ENCODE assay signal across 8 cellular contexts in the genomic region with DNA sequence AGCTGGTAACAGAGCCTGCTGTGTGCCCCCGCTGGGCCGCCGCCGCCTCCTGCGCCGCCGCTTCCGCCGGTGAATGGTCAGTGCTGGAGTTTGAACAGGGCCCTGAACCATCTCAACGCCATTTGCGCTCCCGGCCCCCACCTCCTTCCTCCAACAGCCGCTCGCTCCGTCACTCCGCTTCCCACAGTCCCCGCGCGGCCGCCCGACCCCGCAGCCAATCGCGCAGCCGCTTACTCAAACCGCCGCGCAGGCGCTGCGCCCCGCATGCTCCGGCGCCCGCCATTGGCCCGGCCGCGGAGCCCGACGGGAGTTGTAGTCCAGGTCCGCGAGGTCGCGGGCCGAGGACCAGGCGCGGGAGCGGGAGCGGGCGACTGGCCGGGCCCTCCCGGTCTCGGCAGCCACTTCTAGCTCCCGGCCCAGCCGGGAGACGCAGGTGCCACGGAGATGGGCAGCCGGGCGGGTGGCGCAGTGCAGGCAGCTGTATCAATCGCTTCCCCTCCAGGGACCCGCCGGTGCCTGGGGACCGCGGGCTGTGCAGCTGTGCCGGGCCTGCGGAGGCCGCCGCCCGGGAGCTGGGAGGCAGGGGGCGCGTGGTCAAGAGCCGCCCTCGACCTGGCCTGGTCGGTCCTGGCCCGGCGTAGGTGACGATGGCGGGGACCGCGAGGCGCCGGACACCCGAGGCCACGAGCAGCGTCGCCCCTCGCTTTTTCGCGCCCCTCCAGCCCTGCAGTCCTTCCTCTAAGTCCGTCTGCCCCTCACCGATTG. TPM values are rescaled to one million over a fixed set of nuclear protein-coding genes. Genes with fewer than 3 reads are reported as not detected.
DNase-seq lines count a peak whose midpoint lies in the region; ATAC-seq and TF ChIP-seq lines count a peak whose summit lies in the region.

A gene with protein sequence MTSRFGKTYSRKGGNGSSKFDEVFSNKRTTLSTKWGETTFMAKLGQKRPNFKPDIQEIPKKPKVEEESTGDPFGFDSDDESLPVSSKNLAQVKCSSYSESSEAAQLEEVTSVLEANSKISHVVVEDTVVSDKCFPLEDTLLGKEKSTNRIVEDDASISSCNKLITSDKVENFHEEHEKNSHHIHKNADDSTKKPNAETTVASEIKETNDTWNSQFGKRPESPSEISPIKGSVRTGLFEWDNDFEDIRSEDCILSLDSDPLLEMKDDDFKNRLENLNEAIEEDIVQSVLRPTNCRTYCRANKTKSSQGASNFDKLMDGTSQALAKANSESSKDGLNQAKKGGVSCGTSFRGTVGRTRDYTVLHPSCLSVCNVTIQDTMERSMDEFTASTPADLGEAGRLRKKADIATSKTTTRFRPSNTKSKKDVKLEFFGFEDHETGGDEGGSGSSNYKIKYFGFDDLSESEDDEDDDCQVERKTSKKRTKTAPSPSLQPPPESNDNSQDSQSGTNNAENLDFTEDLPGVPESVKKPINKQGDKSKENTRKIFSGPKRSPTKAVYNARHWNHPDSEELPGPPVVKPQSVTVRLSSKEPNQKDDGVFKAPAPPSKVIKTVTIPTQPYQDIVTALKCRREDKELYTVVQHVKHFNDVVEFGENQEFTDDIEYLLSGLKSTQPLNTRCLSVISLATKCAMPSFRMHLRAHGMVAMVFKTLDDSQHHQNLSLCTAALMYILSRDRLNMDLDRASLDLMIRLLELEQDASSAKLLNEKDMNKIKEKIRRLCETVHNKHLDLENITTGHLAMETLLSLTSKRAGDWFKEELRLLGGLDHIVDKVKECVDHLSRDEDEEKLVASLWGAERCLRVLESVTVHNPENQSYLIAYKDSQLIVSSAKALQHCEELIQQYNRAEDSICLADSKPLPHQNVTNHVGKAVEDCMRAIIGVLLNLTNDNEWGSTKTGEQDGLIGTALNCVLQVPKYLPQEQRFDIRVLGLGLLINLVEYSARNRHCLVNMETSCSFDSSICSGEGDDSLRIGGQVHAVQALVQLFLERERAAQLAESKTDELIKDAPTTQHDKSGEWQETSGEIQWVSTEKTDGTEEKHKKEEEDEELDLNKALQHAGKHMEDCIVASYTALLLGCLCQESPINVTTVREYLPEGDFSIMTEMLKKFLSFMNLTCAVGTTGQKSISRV (N-terminal part only) (minus strand): TSS at position 173 of the 765 bp plus-strand sequence. CDS start 3,723 bp downstream, outside the sequence.

- H4K20me1 ChIP-seq in hepatocyte (ENCODE audit: insufficient read depth, poor library complexity, severe bottlenecking), result peaks cover 38% of the 10 kb centered on the region

- no peaks in the 10 kb centered on the region for H3K9me2 ChIP-seq in hepatocyte (replicated peaks; ENCODE audit: insufficient read depth)

- intact Hi-C loops in aorta (cut with DNase I), result loop anchor here in 1 of 2 donors (1.0 to 5.0 kb wide), 2 partner anchors 13 to 120 kb away; no protein-coding TSS in a partner anchor

- H3K4me3 ChIP-seq in hepatocyte, result peak within 1 kb of the TSS; percentile 96
- peak within 1 kb of the TSS; percentile 77 to 84 for H3K4me3 ChIP-seq in aorta (ENCODE audit: low read length in 2 of 2)

- H3K4me1 ChIP-seq in hepatocyte (ENCODE audit: insufficient read depth), result peaks cover 30% of the 10 kb centered on the region
- no peaks in the 10 kb centered on the region for H3K4me1 ChIP-seq in aorta (ENCODE audit: control insufficient read depth in 1 of 2, insufficient read depth in 2 of 2, low read length in 2 of 2)

- ATAC-seq in GM18517 (IDR thresholded peaks at IDR 0.05; ENCODE audit: unreplicated experiment) (peak; percentile 94), HG03025 (IDR thresholded peaks at IDR 0.05; ENCODE audit: low FRiP score, unreplicated experiment) (peak; percentile 95), aorta (ENCODE audit: low FRiP score) (peak; percentile 100)

- peak within 1 kb of the TSS; percentile 80 for H2AFZ ChIP-seq in hepatocyte

- H3K27ac ChIP-seq in hepatocyte (peak within 1 kb of the TSS; percentile 99), aorta (ENCODE audit: low read depth in 1 of 2, low read length in 2 of 2) (peak within 1 kb of the TSS; percentile 87 to 99)

- H3K79me2 ChIP-seq in hepatocyte, result peaks cover 71% of the 10 kb centered on the region

- TF ChIP-seq CTCF in hepatocyte (IDR thresholded peaks at IDR 0.05; ENCODE audit: poor library complexity), result no peak

- peak within 1 kb of the TSS; percentile 93 for H3K4me2 ChIP-seq in hepatocyte

- 1% methylated on average over 88 of the region's 91 CpGs for WGBS in hepatocyte (ENCODE audit: low lambda C conversion rate, missing lambda C conversion rate)
- WGBS in aorta, 2 donors, result 0 to 1% methylated on average over 78 to 91 of the region's 91 CpGs

- H3K27me3 ChIP-seq in hepatocyte (no peaks in the 10 kb centered on the region), aorta (ENCODE audit: control insufficient read depth in 1 of 2, insufficient read depth in 2 of 2, low read length in 1 of 2) (no peaks in the 10 kb centered on the region)

- peak; percentile 41 for DNase-seq in NCI-H2029 treated with DMSO at 0.1 percent for 48 hours (lab: John Stamatoyannopoulos, UW)
- DNase-seq in T1000 (lab: John Stamatoyannopoulos, UW), result peak; percentile 94
- DNase-seq in astrocyte of the hippocampus (ENCODE audit: low read depth, low spot score), result peak; percentile 99
- DNase-seq in hepatocyte (ENCODE audit: low spot score), result peak; percentile 98
- peak; percentile 71 for DNase-seq in renal cortical epithelial cell (ENCODE audit: low read depth)
- DNase-seq in aorta, result peak; percentile 97 to 99

- H3K36me3 ChIP-seq in hepatocyte (replicated peaks; ENCODE audit: insufficient read depth, low read depth) (no peaks in the 10 kb centered on the region), aorta (ENCODE audit: control insufficient read depth in 1 of 2, insufficient read depth in 2 of 2, low read length in 1 of 2) (no peaks in the 10 kb centered on the region)

- H3K9me3 ChIP-seq in hepatocyte (ENCODE audit: low read depth) (no peaks in the 10 kb centered on the region), aorta (ENCODE audit: control insufficient read depth, low read length) (no peaks in the 10 kb centered on the region)

RNA-seq across cellular contexts. Expression of the gene that starts here (rescaled TPM):
- total RNA-seq in hepatocyte (36.5 and 41.4 TPM in 2 replicates), renal cortical epithelial cell (53.1 and 72.5 TPM in 2 replicates), aorta (10 to 100 TPM; 34.1 to 37.3 TPM)
- polyA plus RNA-seq in hepatocyte (17.2 and 19.4 TPM in 2 replicates), aorta (10 to 100 TPM; 13.2 to 14.1 TPM)

Comparison
In these comparisons a context has a peak if more than half of its experiments do, and no peak if none do; other contexts are left out.
1. Peak in every context shown above with its lines: DNase-seq, ATAC-seq, H3K4me3 ChIP-seq and H3K27ac ChIP-seq.
2. DNase-seq: peak in every context shown above with its lines; median percentile 99 in astrocyte of the hippocampus; 98 in hepatocyte; 98 in aorta; 94 in T1000; 71 in renal cortical epithelial cell; 41 in NCI-H2029 treated with DMSO at 0.1 percent for 48 hours.